Comparison of ENCODE assay signal across 9 cellular contexts in genomic region chr3:120558784-120559227, GRCh38. TPM values are rescaled to one million over a fixed set of nuclear protein-coding genes. Genes with fewer than 3 reads are reported as not detected.
DNase-seq lines count a peak whose midpoint lies in the region; ATAC-seq, FAIRE-seq and TF ChIP-seq lines count a peak whose summit lies in the region.
"Had no signal": no experiment of that assay in that cellular context is flagged by ENCODE, and none has a peak within 500 bp of the region (broad histone marks: within the 10 kb centered on the region; RNA-seq: fewer than 3 reads in every experiment).

No MANE protein-coding gene starts in this region.

- H3K27ac Mint-ChIP-seq in dendritic cell treated with granulocyte-macrophage colony-stimulating factor and Interleukin-4, amounts not matched to agents 40 ng/mL and 50 ng/mL, for 4 days: peak overlapping the region; percentile 66

- 3% methylated on average over 16 of the region's 17 CpGs for WGBS in HepG2 (ENCODE audit: low lambda C conversion rate)

- peak overlapping the region; percentile 78 for H3K4me2 ChIP-seq in HepG2 (ENCODE audit: low read depth, low read length)

- H3K9me3 Mint-ChIP-seq in dendritic cell treated with granulocyte-macrophage colony-stimulating factor and Interleukin-4, amounts not matched to agents 40 ng/mL and 50 ng/mL, for 4 days: no peaks in the 10 kb centered on the region

- H3K27ac ChIP-seq in HepG2 (ENCODE audit: extremely low read length, insufficient read depth, low read length): no peak overlapping the region

- H3K36me3 ChIP-seq in BJ (ENCODE audit: control insufficient read depth, insufficient read depth, low read length): no peaks in the 10 kb centered on the region
- no peaks in the 10 kb centered on the region for H3K36me3 ChIP-seq in HepG2 (replicated peaks in 1 of 2; ENCODE audit: control insufficient read depth in 1 of 2, insufficient read depth in 2 of 2, low read length in 2 of 2)

- no peaks in the 10 kb centered on the region for H3K9me3 ChIP-seq in HepG2 (ENCODE audit: low read length)

- in situ Hi-C loops in HepG2 (cut with HindIII; ENCODE audit: extremely low pct_ligation_motif_present, low pct_unique_long_range_greater_than_20kb): loop anchor here (5.0 kb wide), 1 partner anchor 137 kb away; no protein-coding TSS in a partner anchor

- H3K4me1 ChIP-seq in HepG2 (ENCODE audit: insufficient read depth, low read length): peaks cover 35% of the 10 kb centered on the region

- CTCF ChIA-PET in BJ (lab: Yijun Ruan, JAX) (interaction anchor here (0.6 to 14.5 kb wide), 52 partner anchors 8 to 972 kb away, joined by 3 to 296 read pairs (median 5); partner anchors contain the start of genes FSTL1, LRRC58 and NDUFB4), HepG2 (lab: Yijun Ruan, JAX; ENCODE audit: low intra/inter-chr PET ratio, low total read pairs) (interaction anchor here (1.4 to 1.8 kb wide), 3 partner anchors 140 to 314 kb away, joined by 4 to 28 read pairs (median 9); no protein-coding TSS in a partner anchor)

- BruUV-seq in HepG2 (replicated peaks; lab: Mats Ljungman, UMichigan): no TSS peak

- peak overlapping the region; percentile 50 for H3K4me3 ChIP-seq in BJ (ENCODE audit: low read depth, low read length)
- H3K4me3 ChIP-seq in HepG2 (replicated peaks in 1 of 3; ENCODE audit: insufficient read depth in 1 of 3, low read depth in 2 of 3, low read length in 3 of 3): peak overlapping the region; percentile 52 to 73 (median 54)

- ATAC-seq in GM19324 (IDR thresholded peaks at IDR 0.05; ENCODE audit: low FRiP score, unreplicated experiment) (peak; percentile 93), HG03457 (IDR thresholded peaks at IDR 0.05; ENCODE audit: unreplicated experiment) (peak; percentile 92), HepG2 (peak; percentile 76)

- H4K20me1 ChIP-seq in HepG2 (ENCODE audit: insufficient read depth, low read length): no peaks in the 10 kb centered on the region

- peak; percentile 78 for FAIRE-seq in HepG2 (lab: Jason Lieb, UNC)
- FAIRE-seq: colon had no signal

- POLR2A ChIA-PET in BJ (lab: Charles Lee) (interaction anchor here (0.6 kb wide), 1 partner anchor 153 kb away, joined by 3 read pairs; no protein-coding TSS in a partner anchor), HepG2 (lab: Yijun Ruan, JAX) (interaction anchor here (1.1 kb wide), 1 partner anchor 37 kb away, joined by 4 read pairs; the partner anchor contains the start of gene NDUFB4)

- peak overlapping the region; percentile 56 for H3K4me3 Mint-ChIP-seq in dendritic cell treated with granulocyte-macrophage colony-stimulating factor and Interleukin-4, amounts not matched to agents 40 ng/mL and 50 ng/mL, for 4 days

- TF ChIP-seq CTCF in BJ (IDR thresholded peaks at IDR 0.05; ENCODE audit: insufficient read depth, low read depth, low read length) (peak; percentile 92), HepG2 (CRISPR knock-in tag; IDR thresholded peaks at IDR 0.05) (peak; percentile 88)

- peaks cover 16% of the 10 kb centered on the region for H3K4me1 Mint-ChIP-seq in dendritic cell treated with granulocyte-macrophage colony-stimulating factor and Interleukin-4, amounts not matched to agents 40 ng/mL and 50 ng/mL, for 4 days (ENCODE audit: low read depth)

- H3K9ac ChIP-seq in HepG2 (ENCODE audit: insufficient read depth, low read depth, low read length): peak overlapping the region; percentile 59; the same call in 1 of the 2 replicates

- TF ChIP-seq RAD21 in HepG2 (CRISPR knock-in tag; IDR thresholded peaks at IDR 0.05): peak; percentile 77; the same call in 1 of the 2 replicates

- peak overlapping the region; percentile 83 for H2AFZ ChIP-seq in HepG2 (ENCODE audit: low read length)

- H3K27me3 ChIP-seq in BJ (ENCODE audit: control insufficient read depth, insufficient read depth, low read length) (no peaks in the 10 kb centered on the region), HepG2 (ENCODE audit: control insufficient read depth in 1 of 2, insufficient read depth in 2 of 2, low read length in 2 of 2) (peaks cover 0 to 5% of the 10 kb centered on the region in 2 experiments; a peak in 1 of 5 replicates)

- DNase-seq in BJ (ENCODE audit: low read depth) (peak; percentile 35), NCI-H526 treated with DMSO at 0.1 percent for 48 hours (lab: John Stamatoyannopoulos, UW) (peak; percentile 85), HepG2 (ENCODE audit: low spot score) (peak; percentile 66)
- peak; percentile 93 for DNase-seq in activated CD4-positive, alpha-beta T cell treated with anti-CD3 and anti-CD28 coated beads, Interleukin-2, amount 50 U/mL, for 1 hour
- DNase-seq in stimulated activated CD4-positive, alpha-beta T cell treated with anti-CD3 and anti-CD28 coated beads, Interleukin-2, amount 100 ng/mL, for 48 hours: peak; percentile 83 to 86

- H3K27me3 Mint-ChIP-seq in dendritic cell treated with granulocyte-macrophage colony-stimulating factor and Interleukin-4, amounts not matched to agents 40 ng/mL and 50 ng/mL, for 4 days: peaks cover 5% of the 10 kb centered on the region

- no peaks in the 10 kb centered on the region for H3K36me3 Mint-ChIP-seq in dendritic cell treated with granulocyte-macrophage colony-stimulating factor and Interleukin-4, amounts not matched to agents 40 ng/mL and 50 ng/mL, for 4 days (ENCODE audit: low read depth)

- intact Hi-C loops in dendritic cell treated with granulocyte-macrophage colony-stimulating factor and Interleukin-4, amounts not matched to agents 40 ng/mL and 50 ng/mL, for 4 days (cut with micrococcal nuclease): loop anchor here (1.0 to 10.0 kb wide), 4 partner anchors 140 to 667 kb away; no protein-coding TSS in a partner anchor
- intact Hi-C loops in HepG2 (cut with micrococcal nuclease; ENCODE audit: unreplicated experiment): loop anchor here (1.0 kb wide), 2 partner anchors 142 to 315 kb away; no protein-coding TSS in a partner anchor

- no peaks in the 10 kb centered on the region for H3K79me2 ChIP-seq in HepG2 (ENCODE audit: insufficient read depth, low read length)

- no peak for TF ChIP-seq POLR2A in HepG2 (IDR thresholded peaks at IDR 0.05; ENCODE audit: insufficient read depth in 1 of 2, low read depth in 2 of 2, low read length in 2 of 2)

- TF ChIP-seq EP300 in HepG2 (IDR thresholded peaks at IDR 0.05; ENCODE audit: low read depth in 2 of 2, low read length in 2 of 2): no peak
- TF ChIP-seq EP300 in HepG2 (CRISPR knock-in tag; IDR thresholded peaks at IDR 0.05; ENCODE audit: borderline replicate concordance): no peak

TF ChIP-seq in HepG2, 621 proteins besides CTCF, POLR2A, EP300 and RAD21 (continues in another document):
- TF ChIP-seq ZNF331 (CRISPR knock-in tag; IDR thresholded peaks at IDR 0.05): peak; percentile 72
- TF ChIP-seq CBX2 (IDR thresholded peaks at IDR 0.05; ENCODE audit: low read depth, low read length): 0 out of 2 replicates have a peak, but pooled peaks have one; percentile 94
- TF ChIP-seq CBX2 (CRISPR knock-in tag; IDR thresholded peaks at IDR 0.05; ENCODE audit: low read depth): no peak
- TF ChIP-seq HMGXB4 (CRISPR knock-in tag; IDR thresholded peaks at IDR 0.05; ENCODE audit: borderline replicate concordance in 1 of 2, low read depth in 1 of 2): peak; percentile 52 to 64; a peak in 1 of 4 replicates
- peak; percentile 39 for TF ChIP-seq SMC3 (IDR thresholded peaks at IDR 0.05; ENCODE audit: low read length)
- TF ChIP-seq EZH2 (conservative IDR thresholded peaks at IDR 0.05; ENCODE audit: low read depth, low read length): no peak

RNA-seq across cellular contexts. Expression of gene NDUFB4, which starts 37.3 kb away (rescaled TPM):
- 94.3 and 137 TPM in 2 replicates for polyA plus RNA-seq in BJ (2011; rRNA removed)
- polyA minus RNA-seq in BJ (2011; rRNA and poly(A)+ RNA removed): 180 and 378 TPM in 2 replicates
- 115 and 117 TPM in 2 replicates for total RNA-seq in HepG2 (2016; rRNA removed; fragmentation: Illumina TruSeq; extraction: Trizol)
- total RNA-seq in HepG2 (2016; cell fraction: cytosol; rRNA removed; fragmentation: Illumina TruSeq; extraction: Trizol; ENCODE audit: low read depth): 39.9 and 43.6 TPM in 2 replicates
- 110 and 124 TPM in 2 replicates for total RNA-seq in HepG2 (2016; cell fraction: insoluble cytoplasmic fraction; rRNA removed; fragmentation: Illumina TruSeq; extraction: Trizol)
- total RNA-seq in HepG2 (2016; cell fraction: membrane; rRNA removed; fragmentation: Illumina TruSeq; extraction: Trizol): 33.6 and 35.8 TPM in 2 replicates
- 55.5 and 56.1 TPM in 2 replicates for total RNA-seq in HepG2 (2016; cell fraction: nucleus; rRNA removed; fragmentation: Illumina TruSeq; extraction: Trizol)
- polyA plus RNA-seq in HepG2 (2011; rRNA removed): 114 and 116 TPM in 2 replicates
- polyA plus RNA-seq in HepG2 (2011; cell fraction: cytosol; rRNA removed): 159 and 174 TPM in 2 replicates
- 62.2 and 63.2 TPM in 2 replicates for polyA plus RNA-seq in HepG2 (2011; cell fraction: nucleus; rRNA removed)
- polyA plus RNA-seq in HepG2 (2012): 93.3 and 104 TPM in 2 replicates
- 81.3 and 104 TPM in 2 replicates for polyA plus RNA-seq in HepG2 (2016; cell fraction: cytosol; fragmentation: Illumina TruSeq; extraction: Trizol; ENCODE audit: low read depth)
- polyA plus RNA-seq in HepG2 (2016; cell fraction: insoluble cytoplasmic fraction; fragmentation: Illumina TruSeq; extraction: Trizol; ENCODE audit: low read depth): 235 and 273 TPM in 2 replicates
- 63.4 and 67.0 TPM in 2 replicates for polyA plus RNA-seq in HepG2 (2016; cell fraction: membrane; fragmentation: Illumina TruSeq; extraction: Trizol; ENCODE audit: low read depth)
- polyA plus RNA-seq in HepG2 (2016; cell fraction: nucleus; fragmentation: Illumina TruSeq; extraction: Trizol; ENCODE audit: insufficient read depth, low read depth): 131 and 145 TPM in 2 replicates
- 56.8 and 189 TPM in 2 replicates for polyA minus RNA-seq in HepG2 (2011; rRNA and poly(A)+ RNA removed; ENCODE audit: low replicate concordance)
- polyA minus RNA-seq in HepG2 (2011; cell fraction: cytosol; rRNA and poly(A)+ RNA removed): 65.4 and 78.7 TPM in 2 replicates
- 34.8 and 40.0 TPM in 2 replicates for polyA minus RNA-seq in HepG2 (2011; cell fraction: nucleus; rRNA and poly(A)+ RNA removed)

Comparison
In these comparisons a context has a peak if more than half of its experiments do, and no peak if none do; other contexts are left out.
1. DNase-seq: peak in every context shown above with its lines; median percentile 93 in activated CD4-positive, alpha-beta T cell treated with anti-CD3 and anti-CD28 coated beads, Interleukin-2, amount 50 U/mL, for 1 hour; 85 in NCI-H526 treated with DMSO at 0.1 percent for 48 hours; 84 in stimulated activated CD4-positive, alpha-beta T cell treated with anti-CD3 and anti-CD28 coated beads, Interleukin-2, amount 100 ng/mL, for 48 hours; 66 in HepG2; 35 in BJ.